Comparison of ENCODE assay signal across 15 cellular contexts in the genomic region with DNA sequence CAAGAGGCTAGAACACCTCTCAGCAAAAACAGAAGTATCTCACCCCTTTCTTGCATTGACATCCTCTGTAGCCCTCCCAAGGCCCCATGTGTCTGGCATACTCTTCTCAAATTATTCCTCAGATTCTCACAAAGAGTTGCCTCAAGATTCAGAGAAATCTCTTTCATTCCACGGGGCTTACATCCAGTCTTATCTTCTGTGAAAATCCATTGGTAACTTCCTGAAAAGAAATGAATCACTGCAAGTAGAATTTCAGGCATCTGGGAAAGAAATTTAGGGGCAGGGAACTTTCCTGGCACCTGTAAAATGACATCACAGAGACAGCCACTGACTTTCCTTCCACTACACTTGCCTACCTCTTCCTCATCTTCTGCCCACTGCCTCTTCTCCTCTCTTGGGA.
"Had no signal": no experiment of that assay in that cellular context is flagged by ENCODE, and none has a peak within 500 bp of the region (broad histone marks: within the 10 kb centered on the region; RNA-seq: fewer than 3 reads in every experiment).

No MANE protein-coding gene starts in this region.

- H3K27ac ChIP-seq: esophagus squamous epithelium, hepatocyte, neutrophil, psoas muscle, right lobe of liver, suprapubic skin, thyroid gland had no signal

- H3K4me1 ChIP-seq: esophagus squamous epithelium, psoas muscle, right lobe of liver, suprapubic skin, thyroid gland had no signal

- ATAC-seq: naive thymus-derived CD4-positive, alpha-beta T cell; psoas muscle; right lobe of liver; stimulated activated effector memory CD8-positive, alpha-beta T cell treated with anti-CD3 and anti-CD28 coated beads, Interleukin-12 subunit alpha, Interleukin-12 subunit beta, amount 100 ng/mL, for 72 hours; stimulated activated naive CD8-positive, alpha-beta T cell treated with anti-CD3 and anti-CD28 coated beads, Interleukin-15, Interleukin-2, amounts not matched to agents 100 U/mL and 50 U/mL, for 24 hours had no signal

- H3K4me3 ChIP-seq: esophagus squamous epithelium, hepatocyte, psoas muscle, right lobe of liver, suprapubic skin, thyroid gland had no signal

- H3K27me3 ChIP-seq: esophagus squamous epithelium, hepatocyte, neutrophil, suprapubic skin, thyroid gland had no signal

- DNase-seq: esophagus squamous epithelium; foreskin fibroblast; kidney; naive thymus-derived CD4-positive, alpha-beta T cell; psoas muscle; retina; right lobe of liver; stimulated activated CD4-positive, alpha-beta T cell treated with anti-CD3 and anti-CD28 coated beads, Interleukin-4, amount 100 ng/mL, for 1 hour; stimulated activated CD8-positive, alpha-beta memory T cell treated with anti-CD3 and anti-CD28 coated beads, Interleukin-4, amount 100 ng/mL, for 48 hours; stimulated activated naive CD8-positive, alpha-beta T cell treated with anti-CD3 and anti-CD28 coated beads, Interleukin-15, Interleukin-2, amounts not matched to agents 100 U/mL and 50 U/mL, for 24 hours; thyroid gland had no signal
